28 cellular contexts compared by ENCODE assay signal in genomic region chr10:60289800-60290199, GRCh38.
"Had no signal": no experiment of that assay in that cellular context is flagged by ENCODE, and none has a peak within 500 bp of the region (broad histone marks: within the 10 kb centered on the region; RNA-seq: fewer than 3 reads in every experiment).

No MANE protein-coding gene starts in this region.

- H3K36me3 ChIP-seq: gastroesophageal sphincter, ovary, prostate gland, spleen, tibial nerve had no signal

- H3K9me3 ChIP-seq: gastroesophageal sphincter, mucosa of descending colon, ovary, prostate gland, spleen, tibial nerve had no signal

- H3K4me1 Mint-ChIP-seq: activated CD8-positive, alpha-beta memory T cell treated with anti-CD3 and anti-CD28 coated beads, Interleukin-2, amount 10 ng/mL, durations not matched to agents 7 days and 5 days had no signal

- H3K4me3 ChIP-seq: gastroesophageal sphincter, lung, mucosa of descending colon, ovary, prostate gland, spleen, tibial nerve had no signal

- H3K4me1 ChIP-seq: prostate gland had no signal

- H3K27me3 ChIP-seq: gastroesophageal sphincter, ovary, spleen, tibial nerve had no signal

- H3K9me3 Mint-ChIP-seq: activated naive CD4-positive, alpha-beta T cell treated with anti-CD3 and anti-CD28 coated beads, Interleukin-2, amount 50 U/mL, for 72 hours; activated T-helper 2 cell treated with anti-CD3 and anti-CD28 coated beads, Interferon-gamma antibody, Interleukin-2, Interleukin-4, amounts not matched to agents 10 μg/mL and 5 μg/mL and 100 μg/mL, durations not matched to agents 14 hours and 24 hours and 36 hours; effector memory CD8-positive, alpha-beta T cell had no signal

- ATAC-seq: activated CD4-positive, alpha-beta T cell treated with anti-CD3 and anti-CD28 coated beads for 36 hours; activated CD8-positive, alpha-beta memory T cell treated with anti-CD3 and anti-CD28 coated beads, Interleukin-2, amount 10 ng/mL, durations not matched to agents 7 days and 5 days; activated CD8-positive, alpha-beta T cell treated with anti-CD3 and anti-CD28 coated beads, Interleukin-2, amount 10 ng/mL, durations not matched to agents 7 days and 5 days; activated naive CD4-positive, alpha-beta T cell treated with anti-CD3 and anti-CD28 coated beads, Interleukin-2, amount 50 U/mL, for 72 hours; effector memory CD8-positive, alpha-beta T cell; gastroesophageal sphincter; left lobe of liver; mucosa of descending colon had no signal

- H3K27ac Mint-ChIP-seq: activated CD4-positive, alpha-beta T cell treated with anti-CD3 and anti-CD28 coated beads for 36 hours; activated CD8-positive, alpha-beta memory T cell treated with anti-CD3 and anti-CD28 coated beads, Interleukin-2, amount 10 ng/mL, durations not matched to agents 7 days and 5 days; activated CD8-positive, alpha-beta T cell treated with anti-CD3 and anti-CD28 coated beads, Interleukin-2, amount 10 ng/mL, durations not matched to agents 7 days and 5 days; activated T-helper 2 cell treated with anti-CD3 and anti-CD28 coated beads, Interferon-gamma antibody, Interleukin-2, Interleukin-4, amounts not matched to agents 10 μg/mL and 5 μg/mL and 100 μg/mL, durations not matched to agents 14 hours and 24 hours and 36 hours had no signal

- H3K36me3 Mint-ChIP-seq: activated CD8-positive, alpha-beta memory T cell treated with anti-CD3 and anti-CD28 coated beads, Interleukin-2, amount 10 ng/mL, durations not matched to agents 7 days and 5 days; activated naive CD4-positive, alpha-beta T cell treated with anti-CD3 and anti-CD28 coated beads, Interleukin-2, amount 50 U/mL, for 72 hours; naive B cell had no signal

- FAIRE-seq: bronchial epithelial cell had no signal

- H3K4me3 Mint-ChIP-seq: activated CD4-positive, alpha-beta T cell treated with anti-CD3 and anti-CD28 coated beads for 36 hours; activated CD8-positive, alpha-beta memory T cell treated with anti-CD3 and anti-CD28 coated beads, Interleukin-2, amount 10 ng/mL, durations not matched to agents 7 days and 5 days; activated CD8-positive, alpha-beta T cell treated with anti-CD3 and anti-CD28 coated beads, Interleukin-2, amount 10 ng/mL, durations not matched to agents 7 days and 5 days; effector memory CD8-positive, alpha-beta T cell; naive B cell had no signal

- H3K27ac ChIP-seq: ovary, prostate gland had no signal

- DNase-seq: activated CD4-positive, alpha-beta T cell treated with anti-CD3 and anti-CD28 coated beads for 36 hours; activated CD4-positive, CD25-positive, alpha-beta regulatory T cell; activated CD8-positive, alpha-beta memory T cell treated with anti-CD3 and anti-CD28 coated beads, Interleukin-2, amount 10 ng/mL, durations not matched to agents 7 days and 5 days; activated CD8-positive, alpha-beta T cell treated with anti-CD3 and anti-CD28 coated beads, Interleukin-2, amount 10 ng/mL, durations not matched to agents 7 days and 5 days; activated T-cell treated with anti-CD3 and anti-CD28 coated beads, Interleukin-2, amount 50 U/mL, for 48 hours; cerebellar nuclear complex; cortex of kidney; effector memory CD8-positive, alpha-beta T cell; erythroblast; head of caudate nucleus; kidney glomerular epithelial cell; mesendoderm; mucosa of descending colon; naive B cell; ovary; retina; spleen; stimulated activated CD4-positive, alpha-beta T cell treated with anti-CD3 and anti-CD28 coated beads, Interleukin-2, amount 100 ng/mL, for 48 hours; stimulated activated naive CD4-positive, alpha-beta T cell treated with Interleukin-2 at 50 U/mL for 16 hours; T-helper 1 cell had no signal

- H3K27me3 Mint-ChIP-seq: activated CD4-positive, alpha-beta T cell treated with anti-CD3 and anti-CD28 coated beads for 36 hours; effector memory CD8-positive, alpha-beta T cell had no signal
